Comparison of ENCODE assay signal across 8 cellular contexts in the genomic region with DNA sequence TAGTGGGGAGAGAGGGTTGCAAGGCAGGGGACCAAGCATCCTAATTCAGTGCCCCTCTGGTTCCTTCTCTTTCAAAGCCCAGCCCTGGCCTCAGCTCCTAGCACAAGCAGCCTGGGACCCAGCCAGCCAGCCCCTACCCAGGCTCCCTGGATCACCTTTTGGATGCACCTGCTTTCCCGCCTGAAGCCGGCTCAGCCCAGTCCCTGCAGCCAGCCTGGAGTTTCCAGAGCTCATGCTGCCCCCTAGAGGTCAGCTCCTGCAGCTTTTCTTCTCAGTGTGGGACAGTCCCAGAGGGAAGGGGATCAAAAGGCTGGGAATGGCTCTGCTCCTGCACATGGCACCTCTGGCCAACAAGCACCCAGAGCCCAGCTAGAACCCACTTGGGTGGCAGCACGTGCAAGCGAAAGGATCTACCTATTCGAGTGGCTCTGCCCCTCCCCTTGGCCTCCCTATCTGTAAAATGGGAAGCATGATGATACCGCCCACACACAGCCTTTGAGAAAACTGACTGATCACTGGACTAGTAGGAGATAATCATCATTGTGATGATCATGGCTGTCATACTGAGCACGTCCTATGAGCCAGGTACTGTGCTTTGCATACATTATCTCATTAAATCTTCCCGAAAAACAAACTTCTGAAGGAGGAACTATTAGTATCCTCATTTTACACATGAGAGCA. TPM values are rescaled to one million over a fixed set of nuclear protein-coding genes. Genes with fewer than 3 reads are reported as not detected.
DNase-seq lines count a peak whose midpoint lies in the region; ATAC-seq and TF ChIP-seq lines count a peak whose summit lies in the region.

No MANE protein-coding gene starts in this region.

- H3K4me3 Mint-ChIP-seq in CD14-positive monocyte, result no peak overlapping the region
- no peak overlapping the region for H3K4me3 Mint-ChIP-seq in activated naive CD8-positive, alpha-beta T cell treated with anti-CD3 and anti-CD28 coated beads for 36 hours

- 26 to 32% (median 29%) methylated on average over 8 of the region's 8 CpGs for WGBS in heart left ventricle, 4 donors
- 32 to 33% (median 33%) methylated on average over 8 of the region's 8 CpGs for WGBS in psoas muscle, 3 donors

- H3K27ac ChIP-seq in Panc1 (ENCODE audit: low read length) (peak overlapping the region; percentile 80), heart left ventricle (no peak overlapping the region), psoas muscle (no peak overlapping the region)

- no peaks in the 10 kb centered on the region for H3K36me3 Mint-ChIP-seq in CD14-positive monocyte
- H3K36me3 Mint-ChIP-seq in activated naive CD8-positive, alpha-beta T cell treated with anti-CD3 and anti-CD28 coated beads for 36 hours, result no peaks in the 10 kb centered on the region

- no TSS peak for BruUV-seq in Panc1 (replicated peaks; lab: Mats Ljungman, UMichigan)

- H3K27me3 Mint-ChIP-seq in CD14-positive monocyte (ENCODE audit: low read depth in 3 of 3), result peaks cover 0 to 7% (median 2%) of the 10 kb centered on the region in 3 donors
- no peaks in the 10 kb centered on the region for H3K27me3 Mint-ChIP-seq in activated naive CD8-positive, alpha-beta T cell treated with anti-CD3 and anti-CD28 coated beads for 36 hours

- H3K4me3 ChIP-seq in Panc1 (ENCODE audit: low read depth in 2 of 2, low read length in 2 of 2), result no peak overlapping the region
- no peak overlapping the region for H3K4me3 ChIP-seq in heart left ventricle
- no peak overlapping the region for H3K4me3 ChIP-seq in psoas muscle

- intact Hi-C loops in CD14-positive monocyte (cut with micrococcal nuclease), result loop anchor here (2.0 kb wide), 1 partner anchor 83 kb away; no protein-coding TSS in a partner anchor
- intact Hi-C loops in Panc1 (cut with micrococcal nuclease; ENCODE audit: unreplicated experiment), result loop anchor here (1.0 kb wide), 1 partner anchor 84 kb away; no protein-coding TSS in a partner anchor
- intact Hi-C loops in heart left ventricle (cut with DNase I), result loop anchor here in 9 of 10 donors (1.0 to 10.0 kb wide), 3 partner anchors 83 to 479 kb away; no protein-coding TSS in a partner anchor
- intact Hi-C loops in psoas muscle (cut with DNase I), result no loop called here

- peak; percentile 89 for TF ChIP-seq CTCF in CD14-positive monocyte (IDR thresholded peaks at IDR 0.05)
- TF ChIP-seq CTCF in Panc1 (IDR thresholded peaks at IDR 0.05), result peak; percentile 90
- peak; percentile 63 to 81 (median 74) for TF ChIP-seq CTCF in heart left ventricle (IDR thresholded peaks at IDR 0.05)
- peak; percentile 46 for TF ChIP-seq CTCF in psoas muscle (IDR thresholded peaks at IDR 0.05)

- CTCF ChIA-PET in Panc1 (lab: Charles Lee), result interaction anchor here (0.5 to 2.0 kb wide), 8 partner anchors 32 to 482 kb away, joined by 3 to 8 read pairs (median 4); no protein-coding TSS in a partner anchor

- H3K4me1 ChIP-seq in Panc1 (ENCODE audit: control insufficient read depth, insufficient read depth, low read length), result peaks cover 42% of the 10 kb centered on the region
- H3K4me1 ChIP-seq in heart left ventricle, result peaks cover 0 to 4% (median 0%) of the 10 kb centered on the region in 12 donors
- H3K4me1 ChIP-seq in psoas muscle, result no peaks in the 10 kb centered on the region

- H3K36me3 ChIP-seq in Panc1 (ENCODE audit: control insufficient read depth, insufficient read depth, low read length) (no peaks in the 10 kb centered on the region), heart left ventricle (no peaks in the 10 kb centered on the region), psoas muscle (ENCODE audit: insufficient read depth in 1 of 2, low read depth in 1 of 2) (no peaks in the 10 kb centered on the region)

- H3K9me3 Mint-ChIP-seq in CD14-positive monocyte, result no peaks in the 10 kb centered on the region
- H3K9me3 Mint-ChIP-seq in activated naive CD8-positive, alpha-beta T cell treated with anti-CD3 and anti-CD28 coated beads for 36 hours, result no peaks in the 10 kb centered on the region

- H3K9me3 ChIP-seq in Panc1 (ENCODE audit: control insufficient read depth, insufficient read depth, low read depth, low read length), result no peaks in the 10 kb centered on the region
- H3K9me3 ChIP-seq in heart left ventricle, result no peaks in the 10 kb centered on the region
- no peaks in the 10 kb centered on the region for H3K9me3 ChIP-seq in psoas muscle

- ATAC-seq in GM18873 (IDR thresholded peaks at IDR 0.05; ENCODE audit: low FRiP score, unreplicated experiment) (peak; percentile 52), HG03432 (IDR thresholded peaks at IDR 0.05; ENCODE audit: unreplicated experiment) (peak; percentile 83), Panc1 (peak; percentile 94), heart left ventricle (peak in 3 of 4 donors; percentile 81 to 85 (median 82)), psoas muscle (peak in 2 of 4 donors; percentile 40 to 54)

- H3K27ac Mint-ChIP-seq in CD14-positive monocyte, result no peak overlapping the region
- no peak overlapping the region for H3K27ac Mint-ChIP-seq in activated naive CD8-positive, alpha-beta T cell treated with anti-CD3 and anti-CD28 coated beads for 36 hours

- peaks cover 2% of the 10 kb centered on the region for H3K4me1 Mint-ChIP-seq in CD14-positive monocyte
- no peaks in the 10 kb centered on the region for H3K4me1 Mint-ChIP-seq in activated naive CD8-positive, alpha-beta T cell treated with anti-CD3 and anti-CD28 coated beads for 36 hours

- no peak for TF ChIP-seq POLR2A in heart left ventricle (IDR thresholded peaks at IDR 0.05)

- no peaks in the 10 kb centered on the region for H3K27me3 ChIP-seq in Panc1 (ENCODE audit: control insufficient read depth, insufficient read depth, low read length)
- peaks cover 0 to 11% (median 0%) of the 10 kb centered on the region in 9 donors for H3K27me3 ChIP-seq in heart left ventricle
- no peaks in the 10 kb centered on the region for H3K27me3 ChIP-seq in psoas muscle (ENCODE audit: insufficient read depth in 3 of 3, low read length in 2 of 3)

- POLR2A ChIA-PET in Panc1 (lab: Charles Lee), result interaction anchor here (0.6 kb wide), 1 partner anchor 242 kb away, joined by 3 read pairs; no protein-coding TSS in a partner anchor

- in situ Hi-C loops in Panc1 (cut with HindIII; ENCODE audit: low pct_unique_long_range_greater_than_20kb, low sequenced_read_pairs), result no loop called here

- DNase-seq in CD14-positive monocyte (ENCODE audit: low spot score) (no peak), Panc1 (ENCODE audit: low read depth, low spot score) (peak; percentile 18), heart left ventricle (peak; percentile 45 to 67 (median 61)), psoas muscle (peak; percentile 19 to 55), NCI-H2107 (lab: John Stamatoyannopoulos, UW) (no peak)
- DNase-seq in activated naive CD8-positive, alpha-beta T cell treated with anti-CD3 and anti-CD28 coated beads for 36 hours, result peak; percentile 45

RNA-seq across cellular contexts. Expression of a gene that starts 48.6 kb away (rescaled TPM):
- polyA plus RNA-seq in CD14-positive monocyte (under 1 TPM in 1 of 2 donors, not detected in 1; 0.46 TPM), heart left ventricle (not detected), psoas muscle (not detected)
- total RNA-seq in Panc1 (2021; ENCODE audit: unreplicated experiment) (0.15 TPM), heart left ventricle (not detected), psoas muscle (not detected)
- polyA plus RNA-seq in Panc1 (2012; ENCODE audit: insufficient read length), result not detected
- not detected for total RNA-seq in activated naive CD8-positive, alpha-beta T cell treated with anti-CD3 and anti-CD28 coated beads for 36 hours

Comparison
In these comparisons a context has a peak if more than half of its experiments do, and no peak if none do; other contexts are left out.
1. DNase-seq: peak in Panc1 (single experiment), activated naive CD8-positive, alpha-beta T cell treated with anti-CD3 and anti-CD28 coated beads for 36 hours (single experiment), heart left ventricle (5 of 5) and psoas muscle (2 of 2); none in CD14-positive monocyte (single experiment) and NCI-H2107 (single experiment).
2. intact Hi-C loops: an anchor here in CD14-positive monocyte (2.0 kb wide), Panc1 (1.0 kb wide) and heart left ventricle (1.0 to 10.0 kb wide); none called in psoas muscle.
3. Peak in every context shown above with its lines, with median percentiles within 50 percentile points of each other: CTCF ChIP-seq.